In genomic region chr1:41289196-41289595, GRCh38 we compare ENCODE assay signal across 7 cellular contexts.
"Had no signal": no experiment of that assay in that cellular context is flagged by ENCODE, and none has a peak within 500 bp of the region (broad histone marks: within the 10 kb centered on the region; RNA-seq: fewer than 3 reads in every experiment).

No MANE protein-coding gene starts in this region.

- DNase-seq: GM23248, GOT3, H7, HFFc6 had no signal

- H3K9me3 ChIP-seq: HAP-1 had no signal

- H3K4me3 ChIP-seq: GM23248, HAP-1 had no signal

- H3K4me1 ChIP-seq: HAP-1 had no signal

- H3K4me3 Mint-ChIP-seq: HFFc6, IgD-negative memory B cell had no signal

- H2AFZ ChIP-seq: GM23248 had no signal

- H3K9me3 Mint-ChIP-seq: HFFc6, IgD-negative memory B cell had no signal

- H3K27ac Mint-ChIP-seq: HFFc6, IgD-negative memory B cell had no signal

- H3K36me3 ChIP-seq: HAP-1 had no signal

- H3K4me1 Mint-ChIP-seq: IgD-negative memory B cell had no signal

- H3K27ac ChIP-seq: GM23248, HL-60 had no signal
